In genomic region chr5:72476265-72476664, GRCh38 we compare ENCODE assay signal across 33 cellular contexts. TPM values are rescaled to one million over a fixed set of nuclear protein-coding genes. Genes with fewer than 3 reads are reported as not detected.
"Had no signal": no experiment of that assay in that cellular context is flagged by ENCODE, and none has a peak within 500 bp of the region (broad histone marks: within the 10 kb centered on the region; RNA-seq: fewer than 3 reads in every experiment).

No MANE protein-coding gene starts in this region.

- H3K27ac ChIP-seq: epithelial cell of prostate, esophagus squamous epithelium, gastroesophageal sphincter, heart right ventricle, hepatocyte, WERI-Rb-1 had no signal

- H3K79me2 ChIP-seq: hepatocyte had no signal

- H3K4me2 ChIP-seq: hepatocyte had no signal

- DNase-seq: activated B cell treated with CpG ODN at 0.5 μM for 24 hours; activated CD4-positive, alpha-beta T cell treated with anti-CD3 and anti-CD28 coated beads for 48 hours; activated CD4-positive, alpha-beta T cell treated with anti-CD3 and anti-CD28 coated beads, Interleukin-2, amount 50 U/mL, for 1 hour; activated CD4-positive, alpha-beta T cell treated with anti-CD3 and anti-CD28 coated beads, Interleukin-2, amount 50 U/mL, for 48 hours; activated CD8-positive, alpha-beta memory T cell treated with anti-CD3 and anti-CD28 coated beads for 24 hours; activated CD8-positive, alpha-beta T cell treated with anti-CD3 and anti-CD28 coated beads for 36 hours; activated effector memory CD4-positive, alpha-beta T cell treated with Interleukin-2 at 50 U/mL for 16 hours; activated gamma-delta T cell treated with Interleukin-2 at 50 U/mL for 16 hours; activated naive CD4-positive, alpha-beta T cell treated with anti-CD3 and anti-CD28 coated beads, Interleukin-2, amount 50 U/mL, for 16 hours; activated naive CD4-positive, alpha-beta T cell treated with Interleukin-2 at 50 U/mL for 16 hours; activated T-cell treated with anti-CD3 and anti-CD28 coated beads, Interleukin-2, amount 50 U/mL, for 4 hours; amniotic stem cell; anterior cingulate cortex; caudate nucleus; cortex of kidney; effector CD8-positive, alpha-beta T cell; esophagus squamous epithelium; foreskin melanocyte; heart right ventricle; T-helper 2 cell; WERI-Rb-1 had no signal

- H2AFZ ChIP-seq: hepatocyte had no signal

- H3K9me3 ChIP-seq: esophagus squamous epithelium, gastroesophageal sphincter, heart right ventricle had no signal

- H3K4me3 ChIP-seq: esophagus squamous epithelium, gastroesophageal sphincter, heart right ventricle, hepatocyte had no signal

- H3K27me3 ChIP-seq: esophagus squamous epithelium, gastroesophageal sphincter, heart right ventricle, hepatocyte had no signal

- H3K36me3 Mint-ChIP-seq: activated naive CD8-positive, alpha-beta T cell had no signal

- H3K9me3 Mint-ChIP-seq: activated B cell treated with CpG ODN at 0.5 μM for 24 hours; activated CD8-positive, alpha-beta T cell treated with anti-CD3 and anti-CD28 coated beads for 36 hours; activated T-cell treated with anti-CD3 and anti-CD28 coated beads, Interleukin-2, amount 50 U/mL, for 4 hours; activated T-helper 17 cell treated with anti-CD3 and anti-CD28 coated beads, Interleukin-2, amount 50 U/mL, for 72 hours had no signal

- H3K4me3 Mint-ChIP-seq: activated B cell treated with CpG ODN at 0.5 μM for 24 hours; activated CD8-positive, alpha-beta T cell treated with anti-CD3 and anti-CD28 coated beads for 36 hours; activated naive CD8-positive, alpha-beta T cell; activated T-cell treated with anti-CD3 and anti-CD28 coated beads, Interleukin-2, amount 50 U/mL, for 4 hours; activated T-helper 17 cell treated with anti-CD3 and anti-CD28 coated beads, Interleukin-2, amount 50 U/mL, for 72 hours had no signal

- H3K27ac Mint-ChIP-seq: activated B cell treated with CpG ODN at 0.5 μM for 24 hours; activated CD8-positive, alpha-beta T cell treated with anti-CD3 and anti-CD28 coated beads for 36 hours; activated naive CD8-positive, alpha-beta T cell; activated T-helper 17 cell treated with anti-CD3 and anti-CD28 coated beads, Interleukin-2, amount 50 U/mL, for 72 hours had no signal

- ATAC-seq: activated CD8-positive, alpha-beta T cell treated with anti-CD3 and anti-CD28 coated beads for 36 hours; activated T-cell treated with anti-CD3 and anti-CD28 coated beads, Interleukin-2, amount 50 U/mL, for 4 hours; activated T-helper 17 cell treated with anti-CD3 and anti-CD28 coated beads, Interleukin-2, amount 50 U/mL, for 72 hours; gastroesophageal sphincter; heart right ventricle had no signal

- H3K36me3 ChIP-seq: esophagus squamous epithelium, gastroesophageal sphincter, heart right ventricle, WERI-Rb-1 had no signal

- H3K4me1 Mint-ChIP-seq: activated B cell treated with CpG ODN at 0.5 μM for 24 hours; activated T-helper 17 cell treated with anti-CD3 and anti-CD28 coated beads, Interleukin-2, amount 50 U/mL, for 72 hours had no signal

- FAIRE-seq: astrocyte, colon, endometrium, endothelial cell of umbilical vein, TTC549 had no signal

RNA-seq across cellular contexts. Expression of gene ZNF366, which starts 30.9 kb away (rescaled TPM):
- total RNA-seq: activated B cell treated with CpG ODN at 0.5 μM for 24 hours; activated CD8-positive, alpha-beta T cell treated with anti-CD3 and anti-CD28 coated beads for 36 hours; activated T-cell treated with anti-CD3 and anti-CD28 coated beads, Interleukin-2, amount 50 U/mL, for 4 hours; activated T-helper 17 cell treated with anti-CD3 and anti-CD28 coated beads, Interleukin-2, amount 50 U/mL, for 72 hours; astrocyte; chondrocyte; fibroblast of lung had no signal
- polyA plus RNA-seq: fibroblast of lung, hepatocyte had no signal
